Comparison of ENCODE assay signal across 21 cellular contexts in the genomic region with DNA sequence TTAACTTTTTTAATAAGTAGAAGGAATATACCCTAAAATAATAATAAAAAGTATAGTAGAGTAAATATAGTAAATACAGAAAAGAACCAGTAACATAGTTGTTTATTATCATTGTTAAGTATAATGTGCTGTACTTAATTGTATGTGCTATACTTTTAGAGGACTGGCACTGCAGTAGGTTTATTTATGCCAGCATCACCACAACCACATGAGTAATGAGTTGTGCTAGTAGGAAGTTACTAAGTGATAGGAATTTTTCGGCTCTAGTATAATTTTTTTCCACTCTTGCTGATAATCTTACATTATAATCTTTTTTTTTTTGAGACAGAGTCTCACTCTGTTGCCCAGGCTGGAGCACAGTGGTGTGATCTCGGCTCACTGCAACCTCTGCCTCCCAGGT.
"Had no signal": no experiment of that assay in that cellular context is flagged by ENCODE, and none has a peak within 500 bp of the region (broad histone marks: within the 10 kb centered on the region; RNA-seq: fewer than 3 reads in every experiment).

No MANE protein-coding gene starts in this region.

- H3K27ac ChIP-seq: cardiac muscle cell, esophagus squamous epithelium, left ventricle myocardium inferior, right lobe of liver, stomach, vagina, WERI-Rb-1 had no signal

- H3K9me3 ChIP-seq: esophagus squamous epithelium, left ventricle myocardium inferior, right lobe of liver, stomach, vagina had no signal

- H3K4me3 ChIP-seq: cardiac muscle cell, esophagus squamous epithelium, left ventricle myocardium inferior, right lobe of liver, stomach, vagina had no signal

- H3K27me3 ChIP-seq: esophagus squamous epithelium, right lobe of liver, stomach, vagina had no signal

- H3K36me3 ChIP-seq: cardiac muscle cell, esophagus squamous epithelium, right lobe of liver, vagina, WERI-Rb-1 had no signal

- DNase-seq: activated CD4-positive, alpha-beta T cell treated with anti-CD3 and anti-CD28 coated beads for 1 hour; activated CD4-positive, alpha-beta T cell treated with anti-CD3 and anti-CD28 coated beads, Interleukin-2, amount 50 U/mL, for 1 hour; activated CD8-positive, alpha-beta T cell treated with anti-CD3 and anti-CD28 coated beads, Interleukin-2, amount 10 ng/mL, durations not matched to agents 7 days and 5 days; activated naive CD4-positive, alpha-beta T cell; activated naive CD8-positive, alpha-beta T cell treated with anti-CD3 and anti-CD28 coated beads for 36 hours; activated T-cell treated with anti-CD3 and anti-CD28 coated beads, Interleukin-2, amount 50 U/mL, for 1 hour; amygdala; cortex of kidney; endodermal cell; esophagus squamous epithelium; foreskin melanocyte; left ventricle myocardium inferior; naive thymus-derived CD4-positive, alpha-beta T cell; occipital lobe; right lobe of liver; small intestine; stimulated activated CD4-positive, alpha-beta T cell treated with anti-CD3 and anti-CD28 coated beads, Interleukin-2, amount 100 ng/mL, for 24 hours; stomach; WERI-Rb-1 had no signal

- H3K4me1 ChIP-seq: esophagus squamous epithelium, right lobe of liver, vagina had no signal
